Comparison of ENCODE assay signal across 1 cellular context in genomic region chr19:44912854-44913253, GRCh38.
A peak's percentile ranks its signal among the peaks of the same experiment; 100 is the strongest.
TF ChIP-seq lines count a peak whose summit lies in the region.

No MANE protein-coding gene starts in this region.

TF ChIP-seq in HepG2, 621 proteins besides CTCF, POLR2A, EP300 and RAD21 (continued from another document and continues in another):
- TF ChIP-seq, protein P1, sequence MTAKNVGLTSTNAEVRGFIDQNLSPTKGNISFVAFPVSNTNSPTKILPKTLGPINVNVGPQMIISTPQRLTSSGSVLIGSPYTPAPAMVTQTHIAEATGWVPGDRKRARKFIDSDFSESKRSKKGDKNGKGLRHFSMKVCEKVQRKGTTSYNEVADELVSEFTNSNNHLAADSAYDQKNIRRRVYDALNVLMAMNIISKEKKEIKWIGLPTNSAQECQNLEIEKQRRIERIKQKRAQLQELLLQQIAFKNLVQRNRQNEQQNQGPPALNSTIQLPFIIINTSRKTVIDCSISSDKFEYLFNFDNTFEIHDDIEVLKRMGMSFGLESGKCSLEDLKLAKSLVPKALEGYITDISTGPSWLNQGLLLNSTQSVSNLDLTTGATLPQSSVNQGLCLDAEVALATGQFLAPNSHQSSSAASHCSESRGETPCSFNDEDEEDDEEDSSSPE (CRISPR knock-in tag; IDR thresholded peaks at IDR 0.05), result 0 out of 2 replicates have a peak, but pooled peaks have one; percentile 39
- TF ChIP-seq SP1 (IDR thresholded peaks at IDR 0.05), result no peak
- TF ChIP-seq SP1 (CRISPR knock-in tag; IDR thresholded peaks at IDR 0.05), result 0 out of 2 replicates have a peak, but pooled peaks have one; percentile 15
- TF ChIP-seq, protein P2, sequence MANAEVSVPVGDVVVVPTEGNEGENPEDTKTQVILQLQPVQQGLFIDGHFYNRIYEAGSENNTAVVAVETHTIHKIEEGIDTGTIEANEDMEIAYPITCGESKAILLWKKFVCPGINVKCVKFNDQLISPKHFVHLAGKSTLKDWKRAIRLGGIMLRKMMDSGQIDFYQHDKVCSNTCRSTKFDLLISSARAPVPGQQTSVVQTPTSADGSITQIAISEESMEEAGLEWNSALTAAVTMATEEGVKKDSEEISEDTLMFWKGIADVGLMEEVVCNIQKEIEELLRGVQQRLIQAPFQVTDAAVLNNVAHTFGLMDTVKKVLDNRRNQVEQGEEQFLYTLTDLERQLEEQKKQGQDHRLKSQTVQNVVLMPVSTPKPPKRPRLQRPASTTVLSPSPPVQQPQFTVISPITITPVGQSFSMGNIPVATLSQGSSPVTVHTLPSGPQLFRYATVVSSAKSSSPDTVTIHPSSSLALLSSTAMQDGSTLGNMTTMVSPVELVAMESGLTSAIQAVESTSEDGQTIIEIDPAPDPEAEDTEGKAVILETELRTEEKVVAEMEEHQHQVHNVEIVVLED (CRISPR knock-in tag; IDR thresholded peaks at IDR 0.05; ENCODE audit: borderline replicate concordance), result no peak
- TF ChIP-seq ZNF577 (CRISPR knock-in tag; IDR thresholded peaks at IDR 0.05; ENCODE audit: borderline replicate concordance, low read depth), result no peak
- no peak for TF ChIP-seq EED (CRISPR knock-in tag; IDR thresholded peaks at IDR 0.05)
- peak; percentile 75; the same call in 1 of the 2 replicates for TF ChIP-seq ZNF644 (CRISPR knock-in tag; IDR thresholded peaks at IDR 0.05; ENCODE audit: low read depth)
- TF ChIP-seq MBNL3 (CRISPR knock-in tag; conservative IDR thresholded peaks at IDR 0.05), result no peak
- no peak for TF ChIP-seq ZNF567 (CRISPR knock-in tag; IDR thresholded peaks at IDR 0.05; ENCODE audit: borderline replicate concordance)
- no peak for TF ChIP-seq ELF4 (CRISPR knock-in tag; IDR thresholded peaks at IDR 0.05; ENCODE audit: borderline replicate concordance)
- peak; percentile 69 to 84 for TF ChIP-seq NR2F1 (CRISPR knock-in tag; IDR thresholded peaks at IDR 0.05)
- 0 out of 2 replicates have a peak, but pooled peaks have one; percentile 51 for TF ChIP-seq HOXA9 (CRISPR knock-in tag; IDR thresholded peaks at IDR 0.05; ENCODE audit: borderline replicate concordance)
- no peak for TF ChIP-seq ZFP90 (CRISPR knock-in tag; IDR thresholded peaks at IDR 0.05; ENCODE audit: borderline replicate concordance)
- TF ChIP-seq ZNF296 (CRISPR knock-in tag; conservative IDR thresholded peaks at IDR 0.05), result no peak
- TF ChIP-seq, protein P3, sequence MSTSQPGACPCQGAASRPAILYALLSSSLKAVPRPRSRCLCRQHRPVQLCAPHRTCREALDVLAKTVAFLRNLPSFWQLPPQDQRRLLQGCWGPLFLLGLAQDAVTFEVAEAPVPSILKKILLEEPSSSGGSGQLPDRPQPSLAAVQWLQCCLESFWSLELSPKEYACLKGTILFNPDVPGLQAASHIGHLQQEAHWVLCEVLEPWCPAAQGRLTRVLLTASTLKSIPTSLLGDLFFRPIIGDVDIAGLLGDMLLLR (CRISPR knock-in tag; IDR thresholded peaks at IDR 0.05), result peak; percentile 52; the same call in 1 of the 2 replicates
- TF ChIP-seq, protein P4, sequence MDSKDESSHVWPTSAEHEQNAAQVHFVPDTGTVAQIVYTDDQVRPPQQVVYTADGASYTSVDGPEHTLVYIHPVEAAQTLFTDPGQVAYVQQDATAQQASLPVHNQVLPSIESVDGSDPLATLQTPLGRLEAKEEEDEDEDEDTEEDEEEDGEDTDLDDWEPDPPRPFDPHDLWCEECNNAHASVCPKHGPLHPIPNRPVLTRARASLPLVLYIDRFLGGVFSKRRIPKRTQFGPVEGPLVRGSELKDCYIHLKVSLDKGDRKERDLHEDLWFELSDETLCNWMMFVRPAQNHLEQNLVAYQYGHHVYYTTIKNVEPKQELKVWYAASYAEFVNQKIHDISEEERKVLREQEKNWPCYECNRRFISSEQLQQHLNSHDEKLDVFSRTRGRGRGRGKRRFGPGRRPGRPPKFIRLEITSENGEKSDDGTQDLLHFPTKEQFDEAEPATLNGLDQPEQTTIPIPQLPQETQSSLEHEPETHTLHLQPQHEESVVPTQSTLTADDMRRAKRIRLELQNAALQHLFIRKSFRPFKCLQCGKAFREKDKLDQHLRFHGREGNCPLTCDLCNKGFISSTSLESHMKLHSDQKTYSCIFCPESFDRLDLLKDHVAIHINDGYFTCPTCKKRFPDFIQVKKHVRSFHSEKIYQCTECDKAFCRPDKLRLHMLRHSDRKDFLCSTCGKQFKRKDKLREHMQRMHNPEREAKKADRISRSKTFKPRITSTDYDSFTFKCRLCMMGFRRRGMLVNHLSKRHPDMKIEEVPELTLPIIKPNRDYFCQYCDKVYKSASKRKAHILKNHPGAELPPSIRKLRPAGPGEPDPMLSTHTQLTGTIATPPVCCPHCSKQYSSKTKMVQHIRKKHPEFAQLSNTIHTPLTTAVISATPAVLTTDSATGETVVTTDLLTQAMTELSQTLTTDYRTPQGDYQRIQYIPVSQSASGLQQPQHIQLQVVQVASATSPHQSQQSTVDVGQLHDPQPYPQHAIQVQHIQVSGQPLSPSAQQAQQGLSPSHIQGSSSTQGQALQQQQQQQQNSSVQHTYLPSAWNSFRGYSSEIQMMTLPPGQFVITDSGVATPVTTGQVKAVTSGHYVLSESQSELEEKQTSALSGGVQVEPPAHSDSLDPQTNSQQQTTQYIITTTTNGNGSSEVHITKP (CRISPR knock-in tag; IDR thresholded peaks at IDR 0.05; ENCODE audit: low read depth), result peak; percentile 55; the same call in 1 of the 2 replicates
- TF ChIP-seq NR2F2 (IDR thresholded peaks at IDR 0.05; ENCODE audit: borderline replicate concordance, low read depth), result peak; percentile 73; the same call in 1 of the 2 replicates
- TF ChIP-seq, protein P5, sequence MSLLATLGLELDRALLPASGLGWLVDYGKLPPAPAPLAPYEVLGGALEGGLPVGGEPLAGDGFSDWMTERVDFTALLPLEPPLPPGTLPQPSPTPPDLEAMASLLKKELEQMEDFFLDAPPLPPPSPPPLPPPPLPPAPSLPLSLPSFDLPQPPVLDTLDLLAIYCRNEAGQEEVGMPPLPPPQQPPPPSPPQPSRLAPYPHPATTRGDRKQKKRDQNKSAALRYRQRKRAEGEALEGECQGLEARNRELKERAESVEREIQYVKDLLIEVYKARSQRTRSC (CRISPR knock-in tag; IDR thresholded peaks at IDR 0.05; ENCODE audit: low read depth), result no peak
- TF ChIP-seq, protein P6, sequence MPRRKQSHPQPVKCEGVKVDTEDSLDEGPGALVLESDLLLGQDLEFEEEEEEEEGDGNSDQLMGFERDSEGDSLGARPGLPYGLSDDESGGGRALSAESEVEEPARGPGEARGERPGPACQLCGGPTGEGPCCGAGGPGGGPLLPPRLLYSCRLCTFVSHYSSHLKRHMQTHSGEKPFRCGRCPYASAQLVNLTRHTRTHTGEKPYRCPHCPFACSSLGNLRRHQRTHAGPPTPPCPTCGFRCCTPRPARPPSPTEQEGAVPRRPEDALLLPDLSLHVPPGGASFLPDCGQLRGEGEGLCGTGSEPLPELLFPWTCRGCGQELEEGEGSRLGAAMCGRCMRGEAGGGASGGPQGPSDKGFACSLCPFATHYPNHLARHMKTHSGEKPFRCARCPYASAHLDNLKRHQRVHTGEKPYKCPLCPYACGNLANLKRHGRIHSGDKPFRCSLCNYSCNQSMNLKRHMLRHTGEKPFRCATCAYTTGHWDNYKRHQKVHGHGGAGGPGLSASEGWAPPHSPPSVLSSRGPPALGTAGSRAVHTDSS (CRISPR knock-in tag; conservative IDR thresholded peaks at IDR 0.05), result no peak
- no peak; the same call in none of the 2 replicates for TF ChIP-seq ZBTB34 (CRISPR knock-in tag; IDR thresholded peaks at IDR 0.05)
- TF ChIP-seq STAT5B (CRISPR knock-in tag; IDR thresholded peaks at IDR 0.05), result no peak
- peak; percentile 85 for TF ChIP-seq ARID5B (CRISPR knock-in tag; IDR thresholded peaks at IDR 0.05)
- no peak for TF ChIP-seq FOSL1 (CRISPR knock-in tag; IDR thresholded peaks at IDR 0.05; ENCODE audit: borderline replicate concordance)
- no peak for TF ChIP-seq ZEB1 (IDR thresholded peaks at IDR 0.05; ENCODE audit: insufficient replicate concordance, low read depth)
- TF ChIP-seq ZNF44 (CRISPR knock-in tag; IDR thresholded peaks at IDR 0.05), result no peak
- no peak for TF ChIP-seq ZNF432 (CRISPR knock-in tag; IDR thresholded peaks at IDR 0.05; ENCODE audit: borderline replicate concordance)
- no peak for TF ChIP-seq HOXD1 (CRISPR knock-in tag; IDR thresholded peaks at IDR 0.05)
- TF ChIP-seq RNF2 (conservative IDR thresholded peaks at IDR 0.05; ENCODE audit: low read depth), result no peak
- TF ChIP-seq KLF9 (CRISPR knock-in tag; IDR thresholded peaks at IDR 0.05; ENCODE audit: low read depth), result no peak
- no peak for TF ChIP-seq MTF2 (CRISPR knock-in tag; IDR thresholded peaks at IDR 0.05; ENCODE audit: borderline replicate concordance)
- TF ChIP-seq IRX3 (CRISPR knock-in tag; IDR thresholded peaks at IDR 0.05; ENCODE audit: borderline replicate concordance, low read depth), result no peak
- TF ChIP-seq NCOA5 (CRISPR knock-in tag; IDR thresholded peaks at IDR 0.05), result no peak
- no peak for TF ChIP-seq KLF13 (CRISPR knock-in tag; IDR thresholded peaks at IDR 0.05)
- TF ChIP-seq, protein P7, sequence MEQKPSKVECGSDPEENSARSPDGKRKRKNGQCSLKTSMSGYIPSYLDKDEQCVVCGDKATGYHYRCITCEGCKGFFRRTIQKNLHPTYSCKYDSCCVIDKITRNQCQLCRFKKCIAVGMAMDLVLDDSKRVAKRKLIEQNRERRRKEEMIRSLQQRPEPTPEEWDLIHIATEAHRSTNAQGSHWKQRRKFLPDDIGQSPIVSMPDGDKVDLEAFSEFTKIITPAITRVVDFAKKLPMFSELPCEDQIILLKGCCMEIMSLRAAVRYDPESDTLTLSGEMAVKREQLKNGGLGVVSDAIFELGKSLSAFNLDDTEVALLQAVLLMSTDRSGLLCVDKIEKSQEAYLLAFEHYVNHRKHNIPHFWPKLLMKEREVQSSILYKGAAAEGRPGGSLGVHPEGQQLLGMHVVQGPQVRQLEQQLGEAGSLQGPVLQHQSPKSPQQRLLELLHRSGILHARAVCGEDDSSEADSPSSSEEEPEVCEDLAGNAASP (CRISPR knock-in tag; IDR thresholded peaks at IDR 0.05; ENCODE audit: borderline replicate concordance), result peak; percentile 97
- TF ChIP-seq ZNF691 (CRISPR knock-in tag; IDR thresholded peaks at IDR 0.05; ENCODE audit: borderline replicate concordance, low read depth), result peak; percentile 37; the same call in 1 of the 2 replicates
- TF ChIP-seq, protein P8, sequence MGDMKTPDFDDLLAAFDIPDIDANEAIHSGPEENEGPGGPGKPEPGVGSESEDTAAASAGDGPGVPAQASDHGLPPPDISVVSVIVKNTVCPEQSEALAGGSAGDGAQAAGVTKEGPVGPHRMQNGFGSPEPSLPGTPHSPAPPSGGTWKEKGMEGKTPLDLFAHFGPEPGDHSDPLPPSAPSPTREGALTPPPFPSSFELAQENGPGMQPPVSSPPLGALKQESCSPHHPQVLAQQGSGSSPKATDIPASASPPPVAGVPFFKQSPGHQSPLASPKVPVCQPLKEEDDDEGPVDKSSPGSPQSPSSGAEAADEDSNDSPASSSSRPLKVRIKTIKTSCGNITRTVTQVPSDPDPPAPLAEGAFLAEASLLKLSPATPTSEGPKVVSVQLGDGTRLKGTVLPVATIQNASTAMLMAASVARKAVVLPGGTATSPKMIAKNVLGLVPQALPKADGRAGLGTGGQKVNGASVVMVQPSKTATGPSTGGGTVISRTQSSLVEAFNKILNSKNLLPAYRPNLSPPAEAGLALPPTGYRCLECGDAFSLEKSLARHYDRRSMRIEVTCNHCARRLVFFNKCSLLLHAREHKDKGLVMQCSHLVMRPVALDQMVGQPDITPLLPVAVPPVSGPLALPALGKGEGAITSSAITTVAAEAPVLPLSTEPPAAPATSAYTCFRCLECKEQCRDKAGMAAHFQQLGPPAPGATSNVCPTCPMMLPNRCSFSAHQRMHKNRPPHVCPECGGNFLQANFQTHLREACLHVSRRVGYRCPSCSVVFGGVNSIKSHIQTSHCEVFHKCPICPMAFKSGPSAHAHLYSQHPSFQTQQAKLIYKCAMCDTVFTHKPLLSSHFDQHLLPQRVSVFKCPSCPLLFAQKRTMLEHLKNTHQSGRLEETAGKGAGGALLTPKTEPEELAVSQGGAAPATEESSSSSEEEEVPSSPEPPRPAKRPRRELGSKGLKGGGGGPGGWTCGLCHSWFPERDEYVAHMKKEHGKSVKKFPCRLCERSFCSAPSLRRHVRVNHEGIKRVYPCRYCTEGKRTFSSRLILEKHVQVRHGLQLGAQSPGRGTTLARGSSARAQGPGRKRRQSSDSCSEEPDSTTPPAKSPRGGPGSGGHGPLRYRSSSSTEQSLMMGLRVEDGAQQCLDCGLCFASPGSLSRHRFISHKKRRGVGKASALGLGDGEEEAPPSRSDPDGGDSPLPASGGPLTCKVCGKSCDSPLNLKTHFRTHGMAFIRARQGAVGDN (CRISPR knock-in tag; IDR thresholded peaks at IDR 0.05), result peak; percentile 96
- no peak for TF ChIP-seq PAWR (CRISPR knock-in tag; IDR thresholded peaks at IDR 0.05; ENCODE audit: borderline replicate concordance)
